ENCODE assay signal across 29 cellular contexts in genomic region chr1:51532853-51533252, GRCh38.
"Had no signal": no experiment of that assay in that cellular context is flagged by ENCODE, and none has a peak within 500 bp of the region (broad histone marks: within the 10 kb centered on the region; RNA-seq: fewer than 3 reads in every experiment).

No MANE protein-coding gene starts in this region.

- H3K4me1 Mint-ChIP-seq: natural killer cell, nephron had no signal

- H3K27ac Mint-ChIP-seq: natural killer cell; nephron; stimulated activated effector memory CD8-positive, alpha-beta T cell treated with anti-CD3 and anti-CD28 coated beads, Interleukin-12 subunit alpha, Interleukin-12 subunit beta, amount 100 ng/mL, for 72 hours; stimulated activated naive B cell treated with anti-CD40 and anti-IgM and Interleukin-4, amounts not matched to agents 10 μg/mL and 1 μg/mL and 100 μg/mL, for 72 hours had no signal

- H3K9me3 Mint-ChIP-seq: natural killer cell; stimulated activated effector memory CD8-positive, alpha-beta T cell treated with anti-CD3 and anti-CD28 coated beads, Interleukin-12 subunit alpha, Interleukin-12 subunit beta, amount 100 ng/mL, for 72 hours; stimulated activated naive B cell treated with anti-CD40 and anti-IgM and Interleukin-4, amounts not matched to agents 10 μg/mL and 1 μg/mL and 100 μg/mL, for 72 hours; stimulated activated naive CD8-positive, alpha-beta T cell treated with anti-CD3 and anti-CD28 coated beads, Interleukin-15, Interleukin-2, amounts not matched to agents 100 ng/mL and 50 ng/mL, for 24 hours had no signal

- H3K36me3 ChIP-seq: neural progenitor cell, ovary, right lobe of liver, sigmoid colon, stomach, thoracic aorta, thyroid gland, tibial nerve, upper lobe of left lung, vagina had no signal

- H3K27me3 ChIP-seq: neural progenitor cell, ovary, right lobe of liver, sigmoid colon, stomach, thyroid gland, tibial nerve, upper lobe of left lung, vagina had no signal

- DNase-seq: natural killer cell; occipital lobe; ovary; posterior cingulate gyrus; psoas muscle; right cardiac atrium; right lobe of liver; sigmoid colon; small intestine; stimulated activated CD4-positive, alpha-beta T cell treated with anti-CD3 and anti-CD28 coated beads, Interleukin-15, amount 100 ng/mL, for 24 hours; stimulated activated CD4-positive, alpha-beta T cell treated with anti-CD3 and anti-CD28 coated beads, Interleukin-2, amount 100 ng/mL, for 24 hours; stimulated activated CD4-positive, alpha-beta T cell treated with anti-CD3 and anti-CD28 coated beads, Interleukin-2, amount 100 ng/mL, for 48 hours; stimulated activated CD4-positive, alpha-beta T cell treated with anti-CD3 and anti-CD28 coated beads, Interleukin-4, amount 100 ng/mL, for 24 hours; stimulated activated naive B cell treated with anti-CD40 and anti-IgM and Interleukin-4, amounts not matched to agents 10 μg/mL and 1 μg/mL and 100 μg/mL, for 72 hours; stimulated activated naive CD4-positive, alpha-beta T cell treated with Interleukin-2 at 50 U/mL for 16 hours; stomach; thyroid gland; trophoblast cell; upper lobe of left lung had no signal

- H3K27ac ChIP-seq: neural progenitor cell, ovary, parathyroid adenoma, psoas muscle, right lobe of liver, sigmoid colon, stomach, thoracic aorta, thyroid gland, tibial nerve, upper lobe of left lung, vagina had no signal

- H3K79me2 ChIP-seq: parathyroid adenoma had no signal

- H3K27me3 Mint-ChIP-seq: progenitor cell of endocrine pancreas; stimulated activated naive B cell treated with anti-CD40 and anti-IgM and Interleukin-4, amounts not matched to agents 10 μg/mL and 1 μg/mL and 100 μg/mL, for 72 hours; stimulated activated naive CD8-positive, alpha-beta T cell treated with anti-CD3 and anti-CD28 coated beads, Interleukin-15, Interleukin-2, amounts not matched to agents 100 ng/mL and 50 ng/mL, for 24 hours had no signal

- FAIRE-seq: small intestine, urothelium cell line had no signal

- ATAC-seq: natural killer cell; psoas muscle; right cardiac atrium; right lobe of liver; stimulated activated effector memory CD8-positive, alpha-beta T cell treated with anti-CD3 and anti-CD28 coated beads, Interleukin-12 subunit alpha, Interleukin-12 subunit beta, amount 100 ng/mL, for 72 hours; stimulated activated naive B cell treated with anti-CD40 and anti-IgM and Interleukin-4, amounts not matched to agents 10 μg/mL and 1 μg/mL and 100 μg/mL, for 72 hours had no signal

- H3K4me3 Mint-ChIP-seq: natural killer cell; nephron; neural progenitor cell; stimulated activated effector memory CD8-positive, alpha-beta T cell treated with anti-CD3 and anti-CD28 coated beads, Interleukin-12 subunit alpha, Interleukin-12 subunit beta, amount 100 ng/mL, for 72 hours; stimulated activated naive B cell treated with anti-CD40 and anti-IgM and Interleukin-4, amounts not matched to agents 10 μg/mL and 1 μg/mL and 100 μg/mL, for 72 hours; stimulated activated naive CD8-positive, alpha-beta T cell treated with anti-CD3 and anti-CD28 coated beads, Interleukin-15, Interleukin-2, amounts not matched to agents 100 ng/mL and 50 ng/mL, for 24 hours had no signal

- H3K4me2 ChIP-seq: neural progenitor cell had no signal

- H3K4me3 ChIP-seq: neural progenitor cell, ovary, psoas muscle, right lobe of liver, sigmoid colon, stomach, thoracic aorta, thyroid gland, tibial nerve, upper lobe of left lung, vagina had no signal

- H3K4me1 ChIP-seq: parathyroid adenoma, thyroid gland, upper lobe of left lung, vagina had no signal

- H3K36me3 Mint-ChIP-seq: natural killer cell; neural progenitor cell; stimulated activated effector memory CD8-positive, alpha-beta T cell treated with anti-CD3 and anti-CD28 coated beads, Interleukin-12 subunit alpha, Interleukin-12 subunit beta, amount 100 ng/mL, for 72 hours; stimulated activated naive B cell treated with anti-CD40 and anti-IgM and Interleukin-4, amounts not matched to agents 10 μg/mL and 1 μg/mL and 100 μg/mL, for 72 hours had no signal

- H3K9ac ChIP-seq: neural progenitor cell, parathyroid adenoma had no signal

- H2AFZ ChIP-seq: neural progenitor cell, parathyroid adenoma had no signal

- H3K9me3 ChIP-seq: ovary, psoas muscle, right lobe of liver, stomach, thoracic aorta, thyroid gland, upper lobe of left lung, vagina had no signal
